In genomic region chr4:116668190-116668589, GRCh38 we compare ENCODE assay signal across 16 cellular contexts.
DNase-seq lines count a peak whose midpoint lies in the region; ATAC-seq and TF ChIP-seq lines count a peak whose summit lies in the region.
"Had no signal": no experiment of that assay in that cellular context is flagged by ENCODE, and none has a peak within 500 bp of the region (broad histone marks: within the 10 kb centered on the region; RNA-seq: fewer than 3 reads in every experiment).

No MANE protein-coding gene starts in this region.

- H3K4me3 ChIP-seq in retinal pigment epithelial cell (ENCODE audit: low read length) = no peak overlapping the region
- H3K4me3 ChIP-seq: tibial nerve had no signal

- H3K4me1 Mint-ChIP-seq in chondrocyte (ENCODE audit: low read depth) = peaks cover 2% of the 10 kb centered on the region
- H3K4me1 Mint-ChIP-seq: stimulated activated memory B cell treated with anti-CD40 and anti-IgM and Interleukin-4, amounts not matched to agents 10 μg/mL and 1 μg/mL and 100 μg/mL, for 72 hours had no signal

- H3K27me3 Mint-ChIP-seq in chondrocyte (ENCODE audit: low read depth) = peaks cover 2% of the 10 kb centered on the region
- H3K27me3 Mint-ChIP-seq: stimulated activated memory B cell treated with anti-CD40 and anti-IgM and Interleukin-4, amounts not matched to agents 10 μg/mL and 1 μg/mL and 100 μg/mL, for 72 hours had no signal

- peaks cover 2% of the 10 kb centered on the region for H3K36me3 Mint-ChIP-seq in chondrocyte (ENCODE audit: low read depth)
- H3K36me3 Mint-ChIP-seq: stimulated activated memory B cell treated with anti-CD40 and anti-IgM and Interleukin-4, amounts not matched to agents 10 μg/mL and 1 μg/mL and 100 μg/mL, for 72 hours had no signal

- ATAC-seq in HG02623 (IDR thresholded peaks at IDR 0.05; ENCODE audit: unreplicated experiment) (no peak), GM18520 (IDR thresholded peaks at IDR 0.05; ENCODE audit: unreplicated experiment) (no peak)
- ATAC-seq in stimulated activated naive CD8-positive, alpha-beta T cell treated with anti-CD3 and anti-CD28 coated beads, Interleukin-15, Interleukin-2, amounts not matched to agents 100 U/mL and 50 U/mL, for 24 hours = no peak
- ATAC-seq: stimulated activated memory B cell treated with anti-CD40 and anti-IgM and Interleukin-4, amounts not matched to agents 10 μg/mL and 1 μg/mL and 100 μg/mL, for 72 hours had no signal

- H3K27ac Mint-ChIP-seq in chondrocyte (ENCODE audit: unreplicated experiment) = no peak overlapping the region
- H3K27ac Mint-ChIP-seq: activated T-helper 2 cell treated with anti-CD3 and anti-CD28 coated beads, Interferon-gamma antibody, Interleukin-2, Interleukin-4, amounts not matched to agents 10 μg/mL and 5 μg/mL and 100 μg/mL, durations not matched to agents 14 hours and 24 hours and 36 hours; stimulated activated memory B cell treated with anti-CD40 and anti-IgM and Interleukin-4, amounts not matched to agents 10 μg/mL and 1 μg/mL and 100 μg/mL, for 72 hours had no signal

- no peaks in the 10 kb centered on the region for H3K9me3 Mint-ChIP-seq in chondrocyte (ENCODE audit: low read depth)

- TF ChIP-seq CTCF in GM12874 (IDR thresholded peaks at IDR 0.05; ENCODE audit: insufficient read depth, low read depth, low read length) (peak; percentile 50), chondrocyte (IDR thresholded peaks at IDR 0.05) (peak; percentile 16), retinal pigment epithelial cell (conservative IDR thresholded peaks at IDR 0.05; ENCODE audit: low read depth, low read length) (peak; percentile 29)

- no peak overlapping the region for H3K4me3 Mint-ChIP-seq in chondrocyte (ENCODE audit: unreplicated experiment)
- H3K4me3 Mint-ChIP-seq: stimulated activated memory B cell treated with anti-CD40 and anti-IgM and Interleukin-4, amounts not matched to agents 10 μg/mL and 1 μg/mL and 100 μg/mL, for 72 hours had no signal

- DNase-seq in NAMALWA (ENCODE audit: low spot score) (peak; percentile 24), chondrocyte (ENCODE audit: low spot score) (no peak), retinal pigment epithelial cell (ENCODE audit: low read depth) (no peak)
- DNase-seq in stimulated activated naive CD8-positive, alpha-beta T cell treated with anti-CD3 and anti-CD28 coated beads, Interleukin-15, Interleukin-2, amounts not matched to agents 100 U/mL and 50 U/mL, for 24 hours = no peak
- DNase-seq: C1 segment of cervical spinal cord; central memory CD4-positive, alpha-beta T cell; DMS79 treated with DMSO at 0.1 percent for 48 hours; foreskin melanocyte; NCI-H1048; NCI-H2081 treated with DMSO at 0.1 percent for 48 hours had no signal
